In genomic region chr16:2541409-2541808, GRCh38 we compare ENCODE assay signal across 1 cellular context.
TF ChIP-seq lines count a peak whose summit lies in the region.
"Not testable (repeated sequence)": the region's sequence is repeated elsewhere in the genome, so short reads cannot be mapped to it uniquely, and the experiment has no call there.

No MANE protein-coding gene starts in this region.

TF ChIP-seq in HepG2, 621 proteins besides CTCF, POLR2A, EP300 and RAD21 (continues in another document):
- TF ChIP-seq TFAP4 (IDR thresholded peaks at IDR 0.05; ENCODE audit: borderline replicate concordance, low read depth) (peak; percentile 64; the same call in 1 of the 2 replicates), ELF1 (CRISPR knock-in tag; IDR thresholded peaks at IDR 0.05) (0 out of 2 replicates have a peak, but pooled peaks have one; percentile 31), ZNF557 (CRISPR knock-in tag; IDR thresholded peaks at IDR 0.05) (0 out of 2 replicates have a peak, but pooled peaks have one; percentile 54), PAXIP1 (CRISPR knock-in tag; conservative IDR thresholded peaks at IDR 0.05) (peak; percentile 84), HNF4G (IDR thresholded peaks at IDR 0.05; ENCODE audit: borderline replicate concordance, low read depth, low read length) (peak; percentile 78), HNF4G (CRISPR knock-in tag; IDR thresholded peaks at IDR 0.05; ENCODE audit: borderline replicate concordance, low read depth) (peak; percentile 43; the same call in 1 of the 2 replicates), STAG1 (CRISPR knock-in tag; IDR thresholded peaks at IDR 0.05) (peak; percentile 19; the same call in 1 of the 2 replicates), ZBTB20 (CRISPR knock-in tag; IDR thresholded peaks at IDR 0.05; ENCODE audit: borderline replicate concordance, low read depth) (peak; percentile 63; the same call in 1 of the 2 replicates), ZNF574 (CRISPR knock-in tag; IDR thresholded peaks at IDR 0.05) (peak; percentile 59; the same call in 1 of the 2 replicates), TEAD3 (CRISPR knock-in tag; optimal IDR thresholded peaks at IDR 0.05; ENCODE audit: borderline replicate concordance) (peak; percentile 65), MEIS2 (CRISPR knock-in tag; IDR thresholded peaks at IDR 0.05) (peak; percentile 61; the same call in 1 of the 2 replicates), ZNF766 (CRISPR knock-in tag; IDR thresholded peaks at IDR 0.05; ENCODE audit: borderline replicate concordance) (peak; percentile 71; the same call in 1 of the 2 replicates), ETV5 (CRISPR knock-in tag; IDR thresholded peaks at IDR 0.05; ENCODE audit: borderline replicate concordance) (peak; percentile 67; the same call in 1 of the 2 replicates), DMAP1 (CRISPR knock-in tag; IDR thresholded peaks at IDR 0.05) (peak; percentile 73), ZNF792 (CRISPR knock-in tag; IDR thresholded peaks at IDR 0.05) (0 out of 2 replicates have a peak, but pooled peaks have one; percentile 37), IRF2 (CRISPR knock-in tag; IDR thresholded peaks at IDR 0.05) (peak; percentile 54; the same call in 1 of the 2 replicates), SP5 (CRISPR knock-in tag; IDR thresholded peaks at IDR 0.05; ENCODE audit: borderline replicate concordance, low read depth) (0 out of 2 replicates have a peak, but pooled peaks have one; percentile 23), MXI1 (IDR thresholded peaks at IDR 0.05; ENCODE audit: borderline replicate concordance, low read depth, low read length) (peak; percentile 90; the same call in 1 of the 3 replicates), FOXO1 (CRISPR knock-in tag; IDR thresholded peaks at IDR 0.05) (peak; percentile 81), ZNF414 (CRISPR knock-in tag; IDR thresholded peaks at IDR 0.05) (0 out of 2 replicates have a peak, but pooled peaks have one; percentile 22), GATAD2A (CRISPR knock-in tag; IDR thresholded peaks at IDR 0.05) (peak; percentile 80), BRCA1 (CRISPR knock-in tag; IDR thresholded peaks at IDR 0.05) (peak; percentile 61; the same call in 1 of the 2 replicates), RXRA (CRISPR knock-in tag; IDR thresholded peaks at IDR 0.05) (0 out of 2 replicates have a peak, but pooled peaks have one; percentile 24), KDM5B (CRISPR knock-in tag; IDR thresholded peaks at IDR 0.05; ENCODE audit: borderline replicate concordance) (peak; percentile 54; the same call in 1 of the 2 replicates), NR2F1 (CRISPR knock-in tag; IDR thresholded peaks at IDR 0.05) (0 out of 4 replicates have a peak, but pooled peaks of 1 of the 2 experiments have one; percentile 17), ZNF580 (CRISPR knock-in tag; IDR thresholded peaks at IDR 0.05; ENCODE audit: borderline replicate concordance, low read depth) (peak; percentile 43; the same call in 1 of the 2 replicates), MEF2D (CRISPR knock-in tag; IDR thresholded peaks at IDR 0.05) (0 out of 2 replicates have a peak, but pooled peaks have one; percentile 52), GABPA (CRISPR knock-in tag; IDR thresholded peaks at IDR 0.05; ENCODE audit: low read depth) (peak; percentile 42; the same call in 1 of the 2 replicates), ZNF292 (CRISPR knock-in tag; IDR thresholded peaks at IDR 0.05; ENCODE audit: borderline replicate concordance, low read depth) (peak; percentile 73; the same call in 1 of the 2 replicates), MXD4 (CRISPR knock-in tag; IDR thresholded peaks at IDR 0.05) (peak; percentile 84)
- TF ChIP-seq, protein P1, sequence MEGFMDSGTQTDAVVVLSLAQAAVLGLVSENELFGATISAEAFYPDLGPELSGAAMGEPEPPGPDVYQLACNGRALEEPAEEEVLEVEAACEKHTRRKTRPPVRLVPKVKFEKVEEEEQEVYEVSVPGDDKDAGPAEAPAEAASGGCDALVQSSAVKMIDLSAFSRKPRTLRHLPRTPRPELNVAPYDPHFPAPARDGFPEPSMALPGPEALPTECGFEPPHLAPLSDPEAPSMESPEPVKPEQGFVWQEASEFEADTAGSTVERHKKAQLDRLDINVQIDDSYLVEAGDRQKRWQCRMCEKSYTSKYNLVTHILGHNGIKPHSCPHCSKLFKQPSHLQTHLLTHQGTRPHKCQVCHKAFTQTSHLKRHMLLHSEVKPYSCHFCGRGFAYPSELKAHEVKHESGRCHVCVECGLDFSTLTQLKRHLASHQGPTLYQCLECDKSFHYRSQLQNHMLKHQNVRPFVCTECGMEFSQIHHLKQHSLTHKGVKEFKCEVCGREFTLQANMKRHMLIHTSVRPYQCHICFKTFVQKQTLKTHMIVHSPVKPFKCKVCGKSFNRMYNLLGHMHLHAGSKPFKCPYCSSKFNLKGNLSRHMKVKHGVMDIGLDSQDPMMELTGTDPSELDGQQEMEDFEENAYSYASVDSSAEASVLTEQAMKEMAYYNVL (CRISPR knock-in tag; IDR thresholded peaks at IDR 0.05; ENCODE audit: borderline replicate concordance) = peak; percentile 23; the same call in 1 of the 2 replicates
- TF ChIP-seq, protein P2, sequence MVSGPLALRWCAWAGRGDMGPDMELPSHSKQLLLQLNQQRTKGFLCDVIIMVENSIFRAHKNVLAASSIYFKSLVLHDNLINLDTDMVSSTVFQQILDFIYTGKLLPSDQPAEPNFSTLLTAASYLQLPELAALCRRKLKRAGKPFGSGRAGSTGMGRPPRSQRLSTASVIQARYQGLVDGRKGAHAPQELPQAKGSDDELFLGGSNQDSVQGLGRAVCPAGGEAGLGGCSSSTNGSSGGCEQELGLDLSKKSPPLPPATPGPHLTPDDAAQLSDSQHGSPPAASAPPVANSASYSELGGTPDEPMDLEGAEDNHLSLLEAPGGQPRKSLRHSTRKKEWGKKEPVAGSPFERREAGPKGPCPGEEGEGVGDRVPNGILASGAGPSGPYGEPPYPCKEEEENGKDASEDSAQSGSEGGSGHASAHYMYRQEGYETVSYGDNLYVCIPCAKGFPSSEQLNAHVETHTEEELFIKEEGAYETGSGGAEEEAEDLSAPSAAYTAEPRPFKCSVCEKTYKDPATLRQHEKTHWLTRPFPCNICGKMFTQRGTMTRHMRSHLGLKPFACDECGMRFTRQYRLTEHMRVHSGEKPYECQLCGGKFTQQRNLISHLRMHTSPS (CRISPR knock-in tag; IDR thresholded peaks at IDR 0.05; ENCODE audit: low read depth) = 0 out of 2 replicates have a peak, but pooled peaks have one; percentile 38
- TF ChIP-seq, protein P3, sequence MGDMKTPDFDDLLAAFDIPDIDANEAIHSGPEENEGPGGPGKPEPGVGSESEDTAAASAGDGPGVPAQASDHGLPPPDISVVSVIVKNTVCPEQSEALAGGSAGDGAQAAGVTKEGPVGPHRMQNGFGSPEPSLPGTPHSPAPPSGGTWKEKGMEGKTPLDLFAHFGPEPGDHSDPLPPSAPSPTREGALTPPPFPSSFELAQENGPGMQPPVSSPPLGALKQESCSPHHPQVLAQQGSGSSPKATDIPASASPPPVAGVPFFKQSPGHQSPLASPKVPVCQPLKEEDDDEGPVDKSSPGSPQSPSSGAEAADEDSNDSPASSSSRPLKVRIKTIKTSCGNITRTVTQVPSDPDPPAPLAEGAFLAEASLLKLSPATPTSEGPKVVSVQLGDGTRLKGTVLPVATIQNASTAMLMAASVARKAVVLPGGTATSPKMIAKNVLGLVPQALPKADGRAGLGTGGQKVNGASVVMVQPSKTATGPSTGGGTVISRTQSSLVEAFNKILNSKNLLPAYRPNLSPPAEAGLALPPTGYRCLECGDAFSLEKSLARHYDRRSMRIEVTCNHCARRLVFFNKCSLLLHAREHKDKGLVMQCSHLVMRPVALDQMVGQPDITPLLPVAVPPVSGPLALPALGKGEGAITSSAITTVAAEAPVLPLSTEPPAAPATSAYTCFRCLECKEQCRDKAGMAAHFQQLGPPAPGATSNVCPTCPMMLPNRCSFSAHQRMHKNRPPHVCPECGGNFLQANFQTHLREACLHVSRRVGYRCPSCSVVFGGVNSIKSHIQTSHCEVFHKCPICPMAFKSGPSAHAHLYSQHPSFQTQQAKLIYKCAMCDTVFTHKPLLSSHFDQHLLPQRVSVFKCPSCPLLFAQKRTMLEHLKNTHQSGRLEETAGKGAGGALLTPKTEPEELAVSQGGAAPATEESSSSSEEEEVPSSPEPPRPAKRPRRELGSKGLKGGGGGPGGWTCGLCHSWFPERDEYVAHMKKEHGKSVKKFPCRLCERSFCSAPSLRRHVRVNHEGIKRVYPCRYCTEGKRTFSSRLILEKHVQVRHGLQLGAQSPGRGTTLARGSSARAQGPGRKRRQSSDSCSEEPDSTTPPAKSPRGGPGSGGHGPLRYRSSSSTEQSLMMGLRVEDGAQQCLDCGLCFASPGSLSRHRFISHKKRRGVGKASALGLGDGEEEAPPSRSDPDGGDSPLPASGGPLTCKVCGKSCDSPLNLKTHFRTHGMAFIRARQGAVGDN (CRISPR knock-in tag; IDR thresholded peaks at IDR 0.05) = peak; percentile 97
- TF ChIP-seq, protein P4, sequence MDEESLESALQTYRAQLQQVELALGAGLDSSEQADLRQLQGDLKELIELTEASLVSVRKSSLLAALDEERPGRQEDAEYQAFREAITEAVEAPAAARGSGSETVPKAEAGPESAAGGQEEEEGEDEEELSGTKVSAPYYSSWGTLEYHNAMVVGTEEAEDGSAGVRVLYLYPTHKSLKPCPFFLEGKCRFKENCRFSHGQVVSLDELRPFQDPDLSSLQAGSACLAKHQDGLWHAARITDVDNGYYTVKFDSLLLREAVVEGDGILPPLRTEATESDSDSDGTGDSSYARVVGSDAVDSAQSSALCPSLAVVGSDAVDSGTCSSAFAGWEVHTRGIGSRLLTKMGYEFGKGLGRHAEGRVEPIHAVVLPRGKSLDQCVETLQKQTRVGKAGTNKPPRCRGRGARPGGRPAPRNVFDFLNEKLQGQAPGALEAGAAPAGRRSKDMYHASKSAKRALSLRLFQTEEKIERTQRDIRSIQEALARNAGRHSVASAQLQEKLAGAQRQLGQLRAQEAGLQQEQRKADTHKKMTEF (CRISPR knock-in tag; IDR thresholded peaks at IDR 0.05) = peak; percentile 38; the same call in 1 of the 2 replicates
- TF ChIP-seq, protein P5, sequence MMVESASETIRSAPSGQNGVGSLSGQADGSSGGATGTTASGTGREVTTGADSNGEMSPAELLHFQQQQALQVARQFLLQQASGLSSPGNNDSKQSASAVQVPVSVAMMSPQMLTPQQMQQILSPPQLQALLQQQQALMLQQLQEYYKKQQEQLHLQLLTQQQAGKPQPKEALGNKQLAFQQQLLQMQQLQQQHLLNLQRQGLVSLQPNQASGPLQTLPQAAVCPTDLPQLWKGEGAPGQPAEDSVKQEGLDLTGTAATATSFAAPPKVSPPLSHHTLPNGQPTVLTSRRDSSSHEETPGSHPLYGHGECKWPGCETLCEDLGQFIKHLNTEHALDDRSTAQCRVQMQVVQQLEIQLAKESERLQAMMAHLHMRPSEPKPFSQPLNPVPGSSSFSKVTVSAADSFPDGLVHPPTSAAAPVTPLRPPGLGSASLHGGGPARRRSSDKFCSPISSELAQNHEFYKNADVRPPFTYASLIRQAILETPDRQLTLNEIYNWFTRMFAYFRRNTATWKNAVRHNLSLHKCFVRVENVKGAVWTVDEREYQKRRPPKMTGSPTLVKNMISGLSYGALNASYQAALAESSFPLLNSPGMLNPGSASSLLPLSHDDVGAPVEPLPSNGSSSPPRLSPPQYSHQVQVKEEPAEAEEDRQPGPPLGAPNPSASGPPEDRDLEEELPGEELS (CRISPR knock-in tag; IDR thresholded peaks at IDR 0.05) = peak; percentile 68
- not testable (repeated sequence) for TF ChIP-seq GABPA (IDR thresholded peaks at IDR 0.05; ENCODE audit: low read depth, low read length)
